Comparison of ENCODE assay signal across 8 cellular contexts in the genomic region with DNA sequence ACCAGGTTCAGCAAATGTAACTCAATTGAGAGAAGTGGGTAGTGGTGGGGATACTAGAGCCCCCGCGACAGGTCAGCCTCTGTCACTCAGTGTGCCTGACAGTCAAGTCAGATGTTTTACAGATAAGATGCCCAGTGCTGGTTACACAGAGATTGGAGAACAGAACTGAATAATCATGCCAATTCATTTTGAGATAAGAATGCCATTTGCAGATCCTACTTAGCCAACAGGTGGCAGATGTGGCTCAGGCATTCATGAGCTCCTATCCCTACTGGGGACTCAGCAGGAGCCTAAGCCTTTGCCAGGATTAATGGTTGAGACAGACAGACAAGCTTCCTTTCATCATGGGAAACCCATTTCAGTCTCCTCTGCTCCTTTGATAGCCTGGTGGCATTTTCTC.
DNase-seq lines count a peak whose midpoint lies in the region; ATAC-seq, FAIRE-seq and TF ChIP-seq lines count a peak whose summit lies in the region.

No MANE protein-coding gene starts in this region.

- peak; percentile 11 for TF ChIP-seq CTCF in GM06990 (IDR thresholded peaks at IDR 0.05; ENCODE audit: insufficient read depth, low read length, poor library complexity, severe bottlenecking)

- DNase-seq in GM06990 (ENCODE audit: extremely low read depth, insufficient read length): no peak
- peak; percentile 0 for DNase-seq in NCI-H1417 treated with DMSO at 0.1 percent for 48 hours (lab: John Stamatoyannopoulos, UW)
- peak; percentile 41 for DNase-seq in brain pericyte (ENCODE audit: low read depth, low spot score)
- DNase-seq in myocyte (ENCODE audit: low read depth): peak; percentile 63
- no peak for DNase-seq in occipital lobe (lab: John Stamatoyannopoulos, UW)
- DNase-seq in activated CD8-positive, alpha-beta memory T cell treated with anti-CD3 and anti-CD28 coated beads, Interleukin-2, amount 50 U/mL, for 4 hours: no peak
- DNase-seq in sciatic nerve (ENCODE audit: low spot score): no peak
- DNase-seq in GM19239 (ENCODE audit: insufficient read length, low spot score): no peak

- ATAC-seq in sciatic nerve: no peak

- H3K27me3 ChIP-seq in GM06990 (replicated peaks; ENCODE audit: control insufficient read depth, insufficient read depth, low read length): no peaks in the 10 kb centered on the region; the same call in 1 of the 2 replicates

- no peak overlapping the region for H3K4me3 ChIP-seq in GM06990 (replicated peaks; ENCODE audit: low read depth, low read length)

- no peak for FAIRE-seq in GM19239 (lab: Jason Lieb, UNC)

- H3K36me3 ChIP-seq in GM06990 (ENCODE audit: control insufficient read depth, insufficient read depth, low read length): no peaks in the 10 kb centered on the region

- intact Hi-C loops in sciatic nerve (cut with DNase I): no loop called here

Comparison
In these comparisons a context has a peak if more than half of its experiments do, and no peak if none do; other contexts are left out.
1. DNase-seq: peak in NCI-H1417 treated with DMSO at 0.1 percent for 48 hours (single experiment), brain pericyte (single experiment) and myocyte (single experiment); none in GM06990 (single experiment), occipital lobe (single experiment), activated CD8-positive, alpha-beta memory T cell treated with anti-CD3 and anti-CD28 coated beads, Interleukin-2, amount 50 U/mL, for 4 hours (single experiment), sciatic nerve (single experiment) and GM19239 (single experiment).